ENCODE assay signal across 1 cellular context in the genomic region with DNA sequence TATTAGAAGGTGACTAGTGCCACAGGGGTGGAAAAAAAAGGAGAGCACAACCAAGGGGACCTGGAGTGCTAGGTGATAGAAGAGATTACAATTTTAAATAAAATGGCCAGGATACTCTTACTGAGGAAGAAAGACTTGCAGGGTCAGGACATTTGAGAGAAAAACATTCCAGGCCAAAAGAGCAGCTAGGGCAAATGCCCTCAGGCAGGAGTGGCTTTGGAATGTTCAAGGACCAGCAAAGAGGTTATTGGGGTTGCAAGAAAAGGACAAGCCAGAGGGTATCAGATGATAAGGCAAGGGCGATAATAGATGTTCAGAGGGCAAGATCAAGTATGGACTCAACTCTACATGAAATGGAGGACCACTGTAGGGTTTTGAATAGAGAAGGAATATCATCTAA.
TF ChIP-seq lines count a peak whose summit lies in the region.

No MANE protein-coding gene starts in this region.

TF ChIP-seq in GM23338, 12 proteins besides CTCF, POLR2A, EP300 and RAD21 (continued from another document):
- TF ChIP-seq, protein P1, sequence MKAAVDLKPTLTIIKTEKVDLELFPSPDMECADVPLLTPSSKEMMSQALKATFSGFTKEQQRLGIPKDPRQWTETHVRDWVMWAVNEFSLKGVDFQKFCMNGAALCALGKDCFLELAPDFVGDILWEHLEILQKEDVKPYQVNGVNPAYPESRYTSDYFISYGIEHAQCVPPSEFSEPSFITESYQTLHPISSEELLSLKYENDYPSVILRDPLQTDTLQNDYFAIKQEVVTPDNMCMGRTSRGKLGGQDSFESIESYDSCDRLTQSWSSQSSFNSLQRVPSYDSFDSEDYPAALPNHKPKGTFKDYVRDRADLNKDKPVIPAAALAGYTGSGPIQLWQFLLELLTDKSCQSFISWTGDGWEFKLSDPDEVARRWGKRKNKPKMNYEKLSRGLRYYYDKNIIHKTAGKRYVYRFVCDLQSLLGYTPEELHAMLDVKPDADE (IDR thresholded peaks at IDR 0.05): no peak
- TF ChIP-seq STAT1 (IDR thresholded peaks at IDR 0.05; ENCODE audit: unreplicated experiment): no peak
- TF ChIP-seq, protein P2, sequence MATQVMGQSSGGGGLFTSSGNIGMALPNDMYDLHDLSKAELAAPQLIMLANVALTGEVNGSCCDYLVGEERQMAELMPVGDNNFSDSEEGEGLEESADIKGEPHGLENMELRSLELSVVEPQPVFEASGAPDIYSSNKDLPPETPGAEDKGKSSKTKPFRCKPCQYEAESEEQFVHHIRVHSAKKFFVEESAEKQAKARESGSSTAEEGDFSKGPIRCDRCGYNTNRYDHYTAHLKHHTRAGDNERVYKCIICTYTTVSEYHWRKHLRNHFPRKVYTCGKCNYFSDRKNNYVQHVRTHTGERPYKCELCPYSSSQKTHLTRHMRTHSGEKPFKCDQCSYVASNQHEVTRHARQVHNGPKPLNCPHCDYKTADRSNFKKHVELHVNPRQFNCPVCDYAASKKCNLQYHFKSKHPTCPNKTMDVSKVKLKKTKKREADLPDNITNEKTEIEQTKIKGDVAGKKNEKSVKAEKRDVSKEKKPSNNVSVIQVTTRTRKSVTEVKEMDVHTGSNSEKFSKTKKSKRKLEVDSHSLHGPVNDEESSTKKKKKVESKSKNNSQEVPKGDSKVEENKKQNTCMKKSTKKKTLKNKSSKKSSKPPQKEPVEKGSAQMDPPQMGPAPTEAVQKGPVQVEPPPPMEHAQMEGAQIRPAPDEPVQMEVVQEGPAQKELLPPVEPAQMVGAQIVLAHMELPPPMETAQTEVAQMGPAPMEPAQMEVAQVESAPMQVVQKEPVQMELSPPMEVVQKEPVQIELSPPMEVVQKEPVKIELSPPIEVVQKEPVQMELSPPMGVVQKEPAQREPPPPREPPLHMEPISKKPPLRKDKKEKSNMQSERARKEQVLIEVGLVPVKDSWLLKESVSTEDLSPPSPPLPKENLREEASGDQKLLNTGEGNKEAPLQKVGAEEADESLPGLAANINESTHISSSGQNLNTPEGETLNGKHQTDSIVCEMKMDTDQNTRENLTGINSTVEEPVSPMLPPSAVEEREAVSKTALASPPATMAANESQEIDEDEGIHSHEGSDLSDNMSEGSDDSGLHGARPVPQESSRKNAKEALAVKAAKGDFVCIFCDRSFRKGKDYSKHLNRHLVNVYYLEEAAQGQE (IDR thresholded peaks at IDR 0.05; ENCODE audit: unreplicated experiment): no peak
